Comparison of ENCODE assay signal across 26 cellular contexts in the genomic region with DNA sequence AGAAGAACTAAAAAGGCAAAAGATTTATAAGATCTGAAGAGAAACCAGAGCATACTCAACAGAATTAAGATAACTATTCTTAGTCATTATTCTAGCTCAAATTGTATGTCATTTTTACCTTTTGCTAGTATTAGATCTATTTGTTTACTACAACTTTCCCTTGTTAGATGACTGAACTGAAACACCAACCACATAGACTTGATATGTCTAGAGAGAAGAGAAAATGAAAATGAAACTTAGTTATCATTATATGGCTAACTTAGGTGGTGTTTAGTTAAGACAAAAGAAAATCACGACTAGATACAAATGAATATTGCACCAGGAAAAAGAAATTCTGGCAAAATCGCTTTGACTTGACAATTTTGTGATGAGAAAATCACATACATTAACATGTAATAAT.
DNase-seq lines count a peak whose midpoint lies in the region; ATAC-seq and TF ChIP-seq lines count a peak whose summit lies in the region.
"Had no signal": no experiment of that assay in that cellular context is flagged by ENCODE, and none has a peak within 500 bp of the region (broad histone marks: within the 10 kb centered on the region; RNA-seq: fewer than 3 reads in every experiment).

No MANE protein-coding gene starts in this region.

- intact Hi-C loops in sigmoid colon (cut with DNase I), result no loop called here
- intact Hi-C loops in posterior vena cava (cut with DNase I), result no loop called here

- DNase-seq in fibroblast of peridontal ligament (ENCODE audit: extremely low read depth) (peak; percentile 9), NCI-H226 (no peak), sigmoid colon (no peak), posterior vena cava (ENCODE audit: low spot score) (no peak)
- DNase-seq: activated CD4-positive, alpha-beta T cell treated with anti-CD3 and anti-CD28 coated beads, Interleukin-2, amount 50 U/mL, for 1 hour; activated CD8-positive, alpha-beta memory T cell treated with anti-CD3 and anti-CD28 coated beads, Interleukin-2, amount 10 ng/mL, durations not matched to agents 7 days and 5 days; activated naive CD4-positive, alpha-beta T cell treated with anti-CD3 and anti-CD28 coated beads, Interleukin-2, amount 10 ng/mL, durations not matched to agents 7 days and 5 days; CD4-positive, alpha-beta T cell; DMS 273 treated with DMSO at 0.1 percent for 48 hours; GDM1; hippocampal formation; immature natural killer cell; mesenchymal stem cell; NCI-H2029 treated with DMSO at 0.1 percent for 48 hours; NCI-H82; SW 1271; T1000 had no signal

- no peaks in the 10 kb centered on the region for H3K9me3 ChIP-seq in sigmoid colon
- H3K9me3 ChIP-seq: HAP-1 had no signal

- no peak overlapping the region for H3K4me3 ChIP-seq in sigmoid colon
- H3K4me3 ChIP-seq: gastroesophageal sphincter, HAP-1, tibial nerve had no signal

- H3K27me3 ChIP-seq in sigmoid colon, result no peaks in the 10 kb centered on the region
- H3K27me3 ChIP-seq: gastroesophageal sphincter had no signal

- WGBS in sigmoid colon, 2 donors, result 32 to 67% methylated on average over 2 of the region's 2 CpGs

- no peak overlapping the region for H3K27ac ChIP-seq in sigmoid colon
- H3K27ac ChIP-seq: gastroesophageal sphincter, tibial nerve had no signal

- no peak for TF ChIP-seq CTCF in sigmoid colon (IDR thresholded peaks at IDR 0.05)

- H3K4me1 ChIP-seq in sigmoid colon, result no peaks in the 10 kb centered on the region
- H3K4me1 ChIP-seq: gastroesophageal sphincter, HAP-1, tibial nerve had no signal

- H3K36me3 ChIP-seq in sigmoid colon, result no peaks in the 10 kb centered on the region
- H3K36me3 ChIP-seq: gastroesophageal sphincter, HAP-1, tibial nerve had no signal

- TF ChIP-seq EP300 in sigmoid colon (IDR thresholded peaks at IDR 0.05), result no peak

- ATAC-seq in GM18868 (IDR thresholded peaks at IDR 0.05; ENCODE audit: unreplicated experiment) (peak; percentile 94), HG02610 (IDR thresholded peaks at IDR 0.05; ENCODE audit: unreplicated experiment) (peak; percentile 70), HG03378 (IDR thresholded peaks at IDR 0.05; ENCODE audit: unreplicated experiment) (peak; percentile 61)
- ATAC-seq: activated CD8-positive, alpha-beta memory T cell treated with anti-CD3 and anti-CD28 coated beads, Interleukin-2, amount 10 ng/mL, durations not matched to agents 7 days and 5 days; gastroesophageal sphincter; left lobe of liver; Right ventricle myocardium inferior; WTC11 had no signal

- no peak for TF ChIP-seq POLR2A in sigmoid colon (IDR thresholded peaks at IDR 0.05)
